12 cellular contexts compared by ENCODE assay signal in the genomic region with DNA sequence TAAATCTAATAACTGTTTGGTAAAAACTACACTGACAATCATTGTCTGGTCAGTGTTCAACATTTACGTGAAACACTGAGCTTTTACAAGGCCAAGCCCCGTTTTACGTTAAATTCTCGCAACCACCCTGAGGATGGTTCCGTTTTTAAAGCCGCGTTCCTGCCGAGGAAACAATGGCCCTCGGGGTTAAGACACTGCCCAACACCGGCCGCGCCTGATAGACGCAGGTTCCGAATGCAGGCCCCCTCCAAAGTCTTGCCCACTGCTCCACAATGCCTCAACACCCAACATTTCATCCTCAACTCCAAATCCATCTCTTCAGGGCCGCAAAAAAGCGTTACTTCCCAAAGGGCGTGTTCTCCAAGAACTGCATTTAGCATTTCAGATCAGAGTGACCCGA. TPM values are rescaled to one million over a fixed set of nuclear protein-coding genes. Genes with fewer than 3 reads are reported as not detected.
DNase-seq lines count a peak whose midpoint lies in the region; ATAC-seq, FAIRE-seq and TF ChIP-seq lines count a peak whose summit lies in the region.
"Had no signal": no experiment of that assay in that cellular context is flagged by ENCODE, and none has a peak within 500 bp of the region (broad histone marks: within the 10 kb centered on the region; RNA-seq: fewer than 3 reads in every experiment).

No MANE protein-coding gene starts in this region.

- TF ChIP-seq POLR2A in H54 (IDR thresholded peaks at IDR 0.05; ENCODE audit: low read depth, low read length), result no peak

- H3K4me2 ChIP-seq in GM23248 (ENCODE audit: unreplicated experiment) (peak overlapping the region; percentile 61), OCI-LY1 (ENCODE audit: low read length) (peak overlapping the region; percentile 77; the same call in 1 of the 2 replicates), fibroblast of lung (ENCODE audit: extremely low read depth, insufficient read depth, low read length) (no peak overlapping the region)

- peaks cover 9% of the 10 kb centered on the region; the same call in 1 of the 2 replicates for H3K27me3 ChIP-seq in GM23248 (replicated peaks; ENCODE audit: insufficient read depth)
- no peaks in the 10 kb centered on the region for H3K27me3 ChIP-seq in OCI-LY1 (ENCODE audit: insufficient read depth, low read length)
- no peaks in the 10 kb centered on the region for H3K27me3 ChIP-seq in fibroblast of lung (ENCODE audit: control insufficient read depth, insufficient read depth, low read length)
- no peaks in the 10 kb centered on the region for H3K27me3 ChIP-seq in rectal smooth muscle tissue (ENCODE audit: control insufficient read depth, insufficient read depth, low read length)

- intact Hi-C loops in CD14-positive monocyte (cut with micrococcal nuclease), result loop anchor here in 1 of 2 donors (5.0 kb wide), 1 partner anchor 140 kb away; a partner anchor contains a TSS

- H3K9ac ChIP-seq in GM23248 (no peak overlapping the region), OCI-LY1 (ENCODE audit: low read length) (no peak overlapping the region), fibroblast of lung (ENCODE audit: insufficient read depth, low read length) (no peak overlapping the region), rectal smooth muscle tissue (ENCODE audit: low read length) (no peak overlapping the region)

- H3K4me3 ChIP-seq in GM23248, result no peak overlapping the region
- peak overlapping the region; percentile 79 for H3K4me3 ChIP-seq in OCI-LY1 (ENCODE audit: low read depth, low read length, poor library complexity, severe bottlenecking)
- no peak overlapping the region for H3K4me3 ChIP-seq in fibroblast of lung (replicated peaks in 1 of 4; ENCODE audit: control extremely low read depth in 1 of 4, insufficient read depth in 1 of 4, low read depth in 3 of 4, low read length in 4 of 4)
- peak overlapping the region; percentile 90 for H3K4me3 ChIP-seq in rectal smooth muscle tissue (ENCODE audit: low read length)

- TF ChIP-seq CTCF in OCI-LY1 (IDR thresholded peaks at IDR 0.05; ENCODE audit: low read length) (no peak), fibroblast of lung (conservative IDR thresholded peaks at IDR 0.05 in 1 of 2, IDR thresholded peaks at IDR 0.05 in 1 of 2; ENCODE audit: low read depth in 1 of 2, low read length in 2 of 2) (no peak), CD14-positive monocyte (IDR thresholded peaks at IDR 0.05) (no peak)

- peaks cover 15% of the 10 kb centered on the region; the same call in 1 of the 2 replicates for H3K36me3 ChIP-seq in GM23248 (ENCODE audit: low read depth)
- peaks cover 24% of the 10 kb centered on the region for H3K36me3 ChIP-seq in OCI-LY1 (ENCODE audit: insufficient read depth, low read length)
- H3K36me3 ChIP-seq in fibroblast of lung (ENCODE audit: control insufficient read depth, insufficient read depth, low read length), result no peaks in the 10 kb centered on the region
- H3K36me3 ChIP-seq in rectal smooth muscle tissue (ENCODE audit: control insufficient read depth, insufficient read depth, low read length), result peaks cover 5% of the 10 kb centered on the region

- 68 to 70% methylated on average over 18 of the region's 18 CpGs for WGBS in GM23248 (ENCODE audit: low coverage in 1 of 2, low lambda C conversion rate in 2 of 2, missing lambda C conversion rate in 2 of 2), 2 experiments

- no peaks in the 10 kb centered on the region for H3K9me2 ChIP-seq in GM23248 (ENCODE audit: insufficient read depth)
- H3K9me2 ChIP-seq in OCI-LY1 (ENCODE audit: low read depth, low read length), result no peaks in the 10 kb centered on the region

- H2AFZ ChIP-seq in GM23248 (peak overlapping the region; percentile 85), OCI-LY1 (ENCODE audit: low read length) (no peak overlapping the region), fibroblast of lung (ENCODE audit: low read length) (peak overlapping the region; percentile 49)

- DNase-seq in GM23248, result no peak
- DNase-seq in fibroblast of lung (ENCODE audit: low read depth in 2 of 2), result no peak
- no peak for DNase-seq in H54 (ENCODE audit: insufficient read length, low spot score)
- no peak for DNase-seq in CD14-positive monocyte (ENCODE audit: low spot score)
- DNase-seq: activated naive CD4-positive, alpha-beta T cell treated with anti-CD3 and anti-CD28 coated beads for 36 hours; DMS153; effector CD8-positive, alpha-beta T cell; kidney glomerular epithelial cell had no signal

- ATAC-seq in HG02884 (IDR thresholded peaks at IDR 0.05; ENCODE audit: unreplicated experiment) (no peak), GM19324 (IDR thresholded peaks at IDR 0.05; ENCODE audit: low FRiP score, unreplicated experiment) (no peak)

- H3K36me3 Mint-ChIP-seq in CD14-positive monocyte, result peaks cover 18 to 20% of the 10 kb centered on the region in 2 donors

- peaks cover 22 to 31% (median 28%) of the 10 kb centered on the region in 3 donors for H3K27me3 Mint-ChIP-seq in CD14-positive monocyte (ENCODE audit: low read depth in 3 of 3)

- no peak for FAIRE-seq in H54 (lab: Jason Lieb, UNC)

- H3K9me3 ChIP-seq in GM23248 (ENCODE audit: low read depth) (no peaks in the 10 kb centered on the region), OCI-LY1 (ENCODE audit: low read length) (no peaks in the 10 kb centered on the region), fibroblast of lung (ENCODE audit: control insufficient read depth, insufficient read depth, low read depth, low read length) (no peaks in the 10 kb centered on the region)

- peaks cover 7% of the 10 kb centered on the region; the same call in 1 of the 2 replicates for H3K4me1 ChIP-seq in GM23248 (ENCODE audit: insufficient read depth)
- H3K4me1 ChIP-seq in OCI-LY1 (ENCODE audit: insufficient read depth, low read length, severe bottlenecking), result peaks cover 23% of the 10 kb centered on the region
- peaks cover 6% of the 10 kb centered on the region for H3K4me1 ChIP-seq in fibroblast of lung (ENCODE audit: control insufficient read depth, extremely low read depth, insufficient read depth, low read length)
- peaks cover 10% of the 10 kb centered on the region for H3K4me1 ChIP-seq in rectal smooth muscle tissue (ENCODE audit: control insufficient read depth, insufficient read depth, low read length)

- no peaks in the 10 kb centered on the region for H3K4me1 Mint-ChIP-seq in CD14-positive monocyte

- H4K20me1 ChIP-seq in GM23248 (ENCODE audit: insufficient read depth), result no peaks in the 10 kb centered on the region
- no peaks in the 10 kb centered on the region for H4K20me1 ChIP-seq in OCI-LY1 (ENCODE audit: insufficient read depth, low read length)
- H4K20me1 ChIP-seq in fibroblast of lung (ENCODE audit: control insufficient read depth, extremely low read depth, insufficient read depth, low read length), result no peaks in the 10 kb centered on the region

- peaks cover 4% of the 10 kb centered on the region; the same call in 1 of the 2 replicates for H3F3A ChIP-seq in GM23248 (ENCODE audit: insufficient read depth)
- H3F3A ChIP-seq in OCI-LY1 (ENCODE audit: insufficient read depth, low read length), result no peaks in the 10 kb centered on the region

- H3K27ac ChIP-seq in GM23248 (no peak overlapping the region), OCI-LY1 (ENCODE audit: low read depth, low read length, poor library complexity, severe bottlenecking) (no peak overlapping the region), fibroblast of lung (ENCODE audit: insufficient read depth, low read length) (no peak overlapping the region), rectal smooth muscle tissue (ENCODE audit: low read depth, low read length) (no peak overlapping the region)

- in situ Hi-C loops in GM23248 (cut with MboI), result no loop called here

- H3K9me3 Mint-ChIP-seq in CD14-positive monocyte, result no peaks in the 10 kb centered on the region
- H3K9me3 Mint-ChIP-seq: activated naive CD4-positive, alpha-beta T cell treated with anti-CD3 and anti-CD28 coated beads for 36 hours had no signal

- peak overlapping the region in 1 of 7 donors; percentile 11 for H3K27ac Mint-ChIP-seq in CD14-positive monocyte
- H3K27ac Mint-ChIP-seq: activated naive CD4-positive, alpha-beta T cell treated with anti-CD3 and anti-CD28 coated beads for 36 hours had no signal

- no peak overlapping the region for H3K4me3 Mint-ChIP-seq in CD14-positive monocyte
- H3K4me3 Mint-ChIP-seq: activated naive CD4-positive, alpha-beta T cell treated with anti-CD3 and anti-CD28 coated beads for 36 hours had no signal

- H3K79me2 ChIP-seq in GM23248 (ENCODE audit: insufficient read depth), result peaks cover 38% of the 10 kb centered on the region
- H3K79me2 ChIP-seq in OCI-LY1 (ENCODE audit: insufficient read depth, low read length), result peaks cover 34% of the 10 kb centered on the region
- H3K79me2 ChIP-seq in fibroblast of lung (ENCODE audit: control insufficient read depth, insufficient read depth, low read length), result peaks cover 37% of the 10 kb centered on the region

RNA-seq across cellular contexts. Expression of a gene that starts 1.0 kb away (rescaled TPM):
- 5.1 and 10.4 TPM in 2 replicates for total RNA-seq in GM23248 (2014; rRNA removed; shearing (Covaris generic))
- polyA plus RNA-seq in GM23248 (2016; fragmentation: Nextera tagmentation; extraction: Ambion mirVana), result 42.5 and 42.6 TPM in 2 replicates
- total RNA-seq in fibroblast of lung, result 11.3 and 14.2 TPM in 2 replicates
- polyA plus RNA-seq in fibroblast of lung, result 25.0 and 35.2 TPM in 2 replicates
- polyA plus RNA-seq in fibroblast of lung (2012), result 61.2 and 71.8 TPM in 2 replicates
- polyA minus RNA-seq in fibroblast of lung (ENCODE audit: low replicate concordance), result 6.0 and 6.4 TPM in 2 replicates
- polyA plus RNA-seq in CD14-positive monocyte, result 10 to 100 TPM; 23.5 to 28.5 TPM

Comparison
In these comparisons a context has a peak if more than half of its experiments do, and no peak if none do; other contexts are left out.
1. H3K4me3 ChIP-seq: peak in OCI-LY1 (single experiment) and rectal smooth muscle tissue (single experiment); none in GM23248 (single experiment) and fibroblast of lung (0 of 4).